ENCODE assay signal across 12 cellular contexts in the genomic region with DNA sequence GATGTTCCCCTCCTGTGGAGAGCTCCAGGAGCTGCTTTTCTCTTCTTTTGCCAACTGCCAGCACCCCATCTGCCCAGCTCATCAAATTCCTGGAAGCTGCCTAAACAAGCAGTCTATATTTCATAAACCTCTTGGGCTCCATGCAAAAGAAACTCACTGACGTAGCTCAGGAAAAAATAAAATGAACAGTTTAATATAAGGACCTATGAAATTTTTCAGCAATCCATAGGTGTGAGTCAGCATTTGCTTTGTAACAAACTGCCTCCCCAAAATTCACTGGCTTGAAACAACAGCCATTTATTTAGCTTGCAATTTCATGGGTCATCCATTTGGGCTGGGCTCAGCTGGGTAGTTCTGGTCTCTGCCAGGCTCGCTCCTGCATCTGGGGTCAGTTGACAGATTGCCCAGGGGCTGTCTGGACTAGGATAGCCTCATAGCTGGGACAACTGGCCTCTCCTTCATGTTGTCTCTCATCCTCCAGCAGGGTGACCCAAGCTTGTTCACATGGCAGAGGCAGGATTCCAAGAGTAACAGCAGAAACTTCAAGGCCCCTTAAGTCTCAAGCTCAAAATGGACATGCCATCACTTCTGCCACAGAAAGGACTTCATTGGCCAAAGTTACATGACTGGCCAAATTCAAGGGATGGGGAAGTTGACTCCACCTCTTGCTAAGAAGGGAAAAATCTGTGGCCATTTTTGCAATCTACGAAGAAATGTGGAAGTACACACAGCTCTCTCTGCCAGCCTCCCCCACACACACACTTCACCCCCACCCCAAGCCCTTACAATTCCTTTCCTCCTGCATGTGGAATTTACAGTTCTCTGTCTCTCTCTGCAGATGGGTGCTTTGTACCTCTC. TPM values are rescaled to one million over a fixed set of nuclear protein-coding genes. Genes with fewer than 3 reads are reported as not detected.
A peak's percentile ranks its signal among the peaks of the same experiment; 100 is the strongest.
DNase-seq lines count a peak whose midpoint lies in the region; ATAC-seq and TF ChIP-seq lines count a peak whose summit lies in the region.
"Had no signal": no experiment of that assay in that cellular context is flagged by ENCODE, and none has a peak within 500 bp of the region (broad histone marks: within the 10 kb centered on the region; RNA-seq: fewer than 3 reads in every experiment).

No MANE protein-coding gene starts in this region.

- intact Hi-C loops in lower lobe of right lung (cut with DNase I): no loop called here

- H3K27ac ChIP-seq in BLaER1 treated with 17β-estradiol and CSF1 and Interleukin-3, amounts not matched to agents 10 nM and 100 nM: peak overlapping the region in 4 of 11 experiments; percentile 41 to 67 (median 64); a peak in 7 of 22 replicates
- H3K27ac ChIP-seq in lower lobe of right lung: no peak overlapping the region

- H3K4me1 ChIP-seq in BLaER1 treated with 17β-estradiol and CSF1 and Interleukin-3, amounts not matched to agents 10 nM and 100 nM: peaks cover 0 to 45% (median 6%) of the 10 kb centered on the region in 10 experiments; a peak in 10 of 20 replicates
- peaks cover 12% of the 10 kb centered on the region for H3K4me1 ChIP-seq in lower lobe of right lung

- H3K4me2 ChIP-seq in BLaER1 treated with 17β-estradiol and CSF1 and Interleukin-3, amounts not matched to agents 10 nM and 100 nM: peak overlapping the region in 6 of 11 experiments; percentile 24 to 80 (median 75); a peak in 11 of 22 replicates

- H3K27me3 ChIP-seq in BLaER1 treated with 17β-estradiol and CSF1 and Interleukin-3, amounts not matched to agents 10 nM and 100 nM: no peaks in the 10 kb centered on the region
- no peaks in the 10 kb centered on the region for H3K27me3 ChIP-seq in lower lobe of right lung (ENCODE audit: low read depth)

- ATAC-seq in lower lobe of right lung (peak; percentile 72 to 77), HG02759 (IDR thresholded peaks at IDR 0.05; ENCODE audit: unreplicated experiment) (no peak), HG02870 (IDR thresholded peaks at IDR 0.05; ENCODE audit: unreplicated experiment) (no peak), GM18511 (IDR thresholded peaks at IDR 0.05; ENCODE audit: unreplicated experiment) (no peak)

- TF ChIP-seq CTCF in lower lobe of right lung (IDR thresholded peaks at IDR 0.05): no peak

- DNase-seq in MV-4-11 (lab: John Stamatoyannopoulos, UW) (peak; percentile 92), astrocyte of the hippocampus (ENCODE audit: low read depth, low spot score) (peak; percentile 17), lower lobe of right lung (no peak), DMS153 treated with DMSO at 0.1 percent for 48 hours (lab: John Stamatoyannopoulos, UW; ENCODE audit: unreplicated experiment) (no peak)
- DNase-seq: COR-L47, MM.1S, NCI-H82 had no signal

- H3K36me3 ChIP-seq in BLaER1 treated with 17β-estradiol and CSF1 and Interleukin-3, amounts not matched to agents 10 nM and 100 nM: no peaks in the 10 kb centered on the region
- H3K36me3 ChIP-seq in lower lobe of right lung: no peaks in the 10 kb centered on the region

- no peak overlapping the region for H3K4me3 ChIP-seq in BLaER1 treated with 17β-estradiol and CSF1 and Interleukin-3, amounts not matched to agents 10 nM and 100 nM
- no peak overlapping the region for H3K4me3 ChIP-seq in lower lobe of right lung

- H4K20me1 ChIP-seq in BLaER1 treated with 17β-estradiol and CSF1 and Interleukin-3, amounts not matched to agents 10 nM and 100 nM: no peaks in the 10 kb centered on the region

- H3K9ac ChIP-seq in BLaER1 treated with 17β-estradiol and CSF1 and Interleukin-3, amounts not matched to agents 10 nM and 100 nM: peak overlapping the region in 1 of 11 experiments; percentile 30; a peak in 2 of 22 replicates

- H3K9me3 ChIP-seq in BLaER1 treated with 17β-estradiol and CSF1 and Interleukin-3, amounts not matched to agents 10 nM and 100 nM (replicated peaks in 1 of 11): 0 out of 22 replicates have a peak, but pooled peaks cover 0 to 3% (median 0%) of the 10 kb centered on the region in 11 experiments
- no peaks in the 10 kb centered on the region for H3K9me3 ChIP-seq in lower lobe of right lung

RNA-seq across cellular contexts. Expression of a gene that starts 7.9 kb away (rescaled TPM):
- 35.0 TPM for total RNA-seq in lower lobe of right lung

RNA-seq across cellular contexts. Expression of a gene that starts 22.4 kb away (rescaled TPM):
- not detected for total RNA-seq in lower lobe of right lung
- total RNA-seq: activated T-helper 1 cell treated with anti-CD3 and anti-CD28 coated beads, Interleukin-12 subunit alpha, Interleukin-12 subunit beta, Interleukin-2, Interleukin-4 antibody, amounts not matched to agents 30 ng/mL and 10 ng/mL and 1 ng/mL, durations not matched to agents 14 hours and 24 hours and 36 hours had no signal

RNA-seq across cellular contexts. Expression of a gene that starts 35.5 kb away (rescaled TPM):
- total RNA-seq in lower lobe of right lung: 7.7 TPM

Comparison
In these comparisons a context has a peak if more than half of its experiments do, and no peak if none do; other contexts are left out.
1. DNase-seq: peak in MV-4-11 (single experiment) and astrocyte of the hippocampus (single experiment); none in lower lobe of right lung (single experiment) and DMS153 treated with DMSO at 0.1 percent for 48 hours (single experiment).
2. ATAC-seq: peak in lower lobe of right lung (2 of 2); none in HG02759 (single experiment), HG02870 (single experiment) and GM18511 (single experiment).